In genomic region chr14:83316356-83316755, GRCh38 we compare ENCODE assay signal across 8 cellular contexts.
"Had no signal": no experiment of that assay in that cellular context is flagged by ENCODE, and none has a peak within 500 bp of the region (broad histone marks: within the 10 kb centered on the region; RNA-seq: fewer than 3 reads in every experiment).

No MANE protein-coding gene starts in this region.

- H3K4me1 ChIP-seq: HAP-1 had no signal

- H3K4me3 ChIP-seq: GM23248, HAP-1 had no signal

- H3K27ac Mint-ChIP-seq: HFFc6, IgD-negative memory B cell had no signal

- H3K9ac ChIP-seq: GM23248 had no signal

- H3K4me1 Mint-ChIP-seq: IgD-negative memory B cell had no signal

- DNase-seq: GM23248, GOT3, H7, HFFc6, KBM-7 had no signal

- ATAC-seq: HCT116 had no signal

- H3K4me3 Mint-ChIP-seq: HFFc6, IgD-negative memory B cell had no signal

- H3K36me3 Mint-ChIP-seq: IgD-negative memory B cell had no signal

- H3K9me3 ChIP-seq: HAP-1 had no signal

- H2AFZ ChIP-seq: GM23248 had no signal

- H3K36me3 ChIP-seq: HAP-1 had no signal

- H3K27ac ChIP-seq: GM23248 had no signal
